23 cellular contexts compared by ENCODE assay signal in genomic region chr9:2285411-2285810, GRCh38.
A peak's percentile ranks its signal among the peaks of the same experiment; 100 is the strongest.
DNase-seq lines count a peak whose midpoint lies in the region; ATAC-seq lines count a peak whose summit lies in the region.
"Had no signal": no experiment of that assay in that cellular context is flagged by ENCODE, and none has a peak within 500 bp of the region (broad histone marks: within the 10 kb centered on the region; RNA-seq: fewer than 3 reads in every experiment).

No MANE protein-coding gene starts in this region.

- H3K27ac ChIP-seq in Karpas-422 (ENCODE audit: low read length) (peak overlapping the region; percentile 95), epithelial cell of prostate (no peak overlapping the region)
- H3K27ac ChIP-seq: 22Rv1, testis, vagina had no signal

- H3K9me3 Mint-ChIP-seq in activated CD4-positive, alpha-beta T cell treated with anti-CD3 and anti-CD28 coated beads for 36 hours (ENCODE audit: low read depth) = no peaks in the 10 kb centered on the region
- H3K9me3 Mint-ChIP-seq: activated naive CD4-positive, alpha-beta T cell treated with anti-CD3 and anti-CD28 coated beads for 36 hours; CD4-positive, CD25-positive, alpha-beta regulatory T cell; naive thymus-derived CD8-positive, alpha-beta T cell had no signal

- H3K27me3 Mint-ChIP-seq in activated CD4-positive, alpha-beta T cell treated with anti-CD3 and anti-CD28 coated beads for 36 hours = peaks cover 2% of the 10 kb centered on the region
- H3K27me3 Mint-ChIP-seq: brain had no signal

- no peak overlapping the region for H3K27ac Mint-ChIP-seq in activated CD4-positive, alpha-beta T cell treated with anti-CD3 and anti-CD28 coated beads for 36 hours
- H3K27ac Mint-ChIP-seq: activated naive CD4-positive, alpha-beta T cell treated with anti-CD3 and anti-CD28 coated beads for 36 hours; CD4-positive, CD25-positive, alpha-beta regulatory T cell; naive thymus-derived CD8-positive, alpha-beta T cell had no signal

- H3K4me1 Mint-ChIP-seq in activated CD4-positive, alpha-beta T cell treated with anti-CD3 and anti-CD28 coated beads for 36 hours = no peaks in the 10 kb centered on the region
- H3K4me1 Mint-ChIP-seq: CD4-positive, CD25-positive, alpha-beta regulatory T cell; naive thymus-derived CD8-positive, alpha-beta T cell had no signal

- H3K36me3 ChIP-seq in Karpas-422 (ENCODE audit: insufficient read depth, low read length) = no peaks in the 10 kb centered on the region
- H3K36me3 ChIP-seq: vagina had no signal

- no peaks in the 10 kb centered on the region for H3K9me2 ChIP-seq in Karpas-422 (replicated peaks; ENCODE audit: insufficient read depth, low read length)

- ATAC-seq in activated CD4-positive, alpha-beta T cell treated with anti-CD3 and anti-CD28 coated beads for 36 hours = no peak
- ATAC-seq: naive thymus-derived CD8-positive, alpha-beta T cell had no signal

- H3K4me2 ChIP-seq in Karpas-422 (ENCODE audit: low read depth, low read length, poor library complexity, severe bottlenecking) = peak overlapping the region; percentile 60

- H2AFZ ChIP-seq in Karpas-422 (ENCODE audit: low read length) = peak overlapping the region; percentile 47; the same call in 1 of the 2 replicates

- no peaks in the 10 kb centered on the region for H3K79me2 ChIP-seq in Karpas-422 (ENCODE audit: low read length)

- no peak overlapping the region for H3K4me3 Mint-ChIP-seq in activated CD4-positive, alpha-beta T cell treated with anti-CD3 and anti-CD28 coated beads for 36 hours
- H3K4me3 Mint-ChIP-seq: activated naive CD4-positive, alpha-beta T cell treated with anti-CD3 and anti-CD28 coated beads for 36 hours; brain; CD4-positive, CD25-positive, alpha-beta regulatory T cell; naive thymus-derived CD8-positive, alpha-beta T cell had no signal

- POLR2A ChIA-PET in activated CD4-positive, alpha-beta T cell treated with anti-CD3 and anti-CD28 coated beads for 36 hours (lab: Charles Lee) = no interaction called here

- H3K4me3 ChIP-seq in Karpas-422 (ENCODE audit: low read length) = peak overlapping the region; percentile 4; the same call in 1 of the 2 replicates
- H3K4me3 ChIP-seq: testis, vagina had no signal

- H3K27me3 ChIP-seq in Karpas-422 (ENCODE audit: low read length) = no peaks in the 10 kb centered on the region
- H3K27me3 ChIP-seq: testis, vagina had no signal

- peak; percentile 50 for DNase-seq in DMS153 (lab: John Stamatoyannopoulos, UW)
- no peak for DNase-seq in DMS153 treated with DMSO at 0.1 percent for 48 hours (lab: John Stamatoyannopoulos, UW; ENCODE audit: unreplicated experiment)
- peak; percentile 72 for DNase-seq in Karpas-422
- peak; percentile 99 for DNase-seq in NCI-H526 treated with DMSO at 0.1 percent for 48 hours (lab: John Stamatoyannopoulos, UW)
- DNase-seq in epithelial cell of prostate (ENCODE audit: low read depth, low spot score) = peak; percentile 50
- DNase-seq in activated naive CD4-positive, alpha-beta T cell (lab: John Stamatoyannopoulos, UW) = no peak
- DNase-seq in activated CD4-positive, alpha-beta T cell treated with anti-CD3 and anti-CD28 coated beads for 36 hours = no peak
- no peak for DNase-seq in NCI-H1417 treated with DMSO at 0.1 percent for 48 hours (lab: John Stamatoyannopoulos, UW)
- DNase-seq: activated CD4-positive, alpha-beta T cell treated with anti-CD3 and anti-CD28 coated beads, Interleukin-2, amount 50 U/mL, for 1 hour; activated naive CD4-positive, alpha-beta T cell treated with anti-CD3 and anti-CD28 coated beads for 36 hours; activated T-cell treated with anti-CD3 and anti-CD28 coated beads, Interleukin-2, amount 50 U/mL, for 48 hours; CD4-positive, CD25-positive, alpha-beta regulatory T cell; DMS53; kidney; midbrain; naive thymus-derived CD8-positive, alpha-beta T cell; NCI-H2227 treated with DMSO at 0.1 percent for 48 hours; SIG-M5; stimulated activated naive CD4-positive, alpha-beta T cell treated with Interleukin-2 at 50 U/mL for 16 hours; testis had no signal

- H3K9me3 ChIP-seq in Karpas-422 (ENCODE audit: low read length) = no peaks in the 10 kb centered on the region
- H3K9me3 ChIP-seq: testis, vagina had no signal

- CTCF ChIA-PET in activated CD4-positive, alpha-beta T cell treated with anti-CD3 and anti-CD28 coated beads for 36 hours (lab: Charles Lee) = interaction anchor here (0.7 kb wide), 1 partner anchor 20 kb away, joined by 3 read pairs; no protein-coding TSS in a partner anchor

- no peaks in the 10 kb centered on the region for H3K36me3 Mint-ChIP-seq in activated CD4-positive, alpha-beta T cell treated with anti-CD3 and anti-CD28 coated beads for 36 hours (ENCODE audit: low read depth)
- H3K36me3 Mint-ChIP-seq: brain; CD4-positive, CD25-positive, alpha-beta regulatory T cell; naive thymus-derived CD8-positive, alpha-beta T cell had no signal

- H3K4me1 ChIP-seq in Karpas-422 (ENCODE audit: low read length) = peaks cover 68% of the 10 kb centered on the region
- H3K4me1 ChIP-seq: testis, vagina had no signal

- intact Hi-C loops in activated CD4-positive, alpha-beta T cell treated with anti-CD3 and anti-CD28 coated beads for 36 hours (cut with DNase I, micrococcal nuclease) = no loop called here

- H3K9ac ChIP-seq in Karpas-422 (ENCODE audit: low read length) = peak overlapping the region; percentile 37; the same call in 1 of the 2 replicates

- no peaks in the 10 kb centered on the region for H4K20me1 ChIP-seq in Karpas-422 (ENCODE audit: insufficient read depth, low read depth, low read length)

Comparison
In these comparisons a context has a peak if more than half of its experiments do, and no peak if none do; other contexts are left out.
1. DNase-seq: peak in DMS153 (single experiment), Karpas-422 (single experiment), NCI-H526 treated with DMSO at 0.1 percent for 48 hours (single experiment) and epithelial cell of prostate (single experiment); none in DMS153 treated with DMSO at 0.1 percent for 48 hours (single experiment), activated naive CD4-positive, alpha-beta T cell (0 of 4), activated CD4-positive, alpha-beta T cell treated with anti-CD3 and anti-CD28 coated beads for 36 hours (single experiment) and NCI-H1417 treated with DMSO at 0.1 percent for 48 hours (single experiment).